In genomic region chr18:21600526-21601410, GRCh38 we compare ENCODE assay signal across 8 cellular contexts.
DNase-seq lines count a peak whose midpoint lies in the region; ATAC-seq lines count a peak whose summit lies in the region.

Gene ESCO1, minus strand, starts transcription at chr18:21600704. Its CDS starts 25,861 bp downstream, at chr18:21574843.

- DNase-seq in AG20443 (ENCODE audit: low spot score) (peak; percentile 97), NCI-H345 (lab: John Stamatoyannopoulos, UW) (peak; percentile 97), iris pigment epithelial cell (ENCODE audit: low read depth) (peak; percentile 99)
- peak; percentile 76 to 89 (median 85) for DNase-seq in activated CD4-positive, CD25-positive, alpha-beta regulatory T cell (lab: John Stamatoyannopoulos, UW)
- DNase-seq in central memory CD4-positive, alpha-beta T cell, result peak; percentile 97
- DNase-seq in stimulated activated CD4-positive, alpha-beta T cell treated with anti-CD3 and anti-CD28 coated beads, Interleukin-12 subunit alpha, Interleukin-12 subunit beta, amount 100 ng/mL, for 4 hours, result peak; percentile 85

- ATAC-seq in GM19023 (IDR thresholded peaks at IDR 0.05; ENCODE audit: unreplicated experiment) (peak; percentile 83), HG03280 (IDR thresholded peaks at IDR 0.05; ENCODE audit: unreplicated experiment) (peak; percentile 84)

Comparison
In these comparisons a context has a peak if more than half of its experiments do, and no peak if none do; other contexts are left out.
1. Peak in every context shown above with its lines: DNase-seq and ATAC-seq.